1 cellular context compared by ENCODE assay signal in genomic region chr4:4248036-4248884, GRCh38.
TF ChIP-seq lines count a peak whose summit lies in the region.

TSS of gene TMEM128 (minus strand) at chr4:4248223. CDS start at chr4:4248202, 21 bp downstream.

TF ChIP-seq in HepG2, 621 proteins besides CTCF, POLR2A, EP300 and RAD21 (continued from another document and continues in another):
- TF ChIP-seq SRSF1 (optimal IDR thresholded peaks at IDR 0.05; ENCODE audit: low read depth, low read length): peak; percentile 93
- no peak for TF ChIP-seq ZNF296 (CRISPR knock-in tag; conservative IDR thresholded peaks at IDR 0.05)
- TF ChIP-seq MIXL1 (CRISPR knock-in tag; IDR thresholded peaks at IDR 0.05): no peak; the same call in 1 of the 2 replicates
- TF ChIP-seq HIVEP1 (CRISPR knock-in tag; IDR thresholded peaks at IDR 0.05): peak; percentile 42; the same call in 1 of the 2 replicates
- peak; percentile 70; the same call in 1 of the 2 replicates for TF ChIP-seq ZNF451 (CRISPR knock-in tag; IDR thresholded peaks at IDR 0.05)
- no peak for TF ChIP-seq ZNF597 (CRISPR knock-in tag; IDR thresholded peaks at IDR 0.05)
- TF ChIP-seq ZFYVE20 (CRISPR knock-in tag; IDR thresholded peaks at IDR 0.05; ENCODE audit: borderline replicate concordance, low read depth): no peak
- TF ChIP-seq NFKB2 (CRISPR knock-in tag; IDR thresholded peaks at IDR 0.05; ENCODE audit: borderline replicate concordance): peak; percentile 75; the same call in 1 of the 2 replicates
- TF ChIP-seq MED1 (CRISPR knock-in tag; IDR thresholded peaks at IDR 0.05): peak; percentile 81
- 0 out of 2 replicates have a peak, but pooled peaks have one; percentile 23 for TF ChIP-seq GFI1 (CRISPR knock-in tag; IDR thresholded peaks at IDR 0.05; ENCODE audit: borderline replicate concordance)
- no peak for TF ChIP-seq FOXK2 (IDR thresholded peaks at IDR 0.05)
- no peak for TF ChIP-seq SMAD1 (CRISPR knock-in tag; IDR thresholded peaks at IDR 0.05; ENCODE audit: borderline replicate concordance, low read depth)
- 0 out of 2 replicates have a peak, but pooled peaks have one; percentile 24 for TF ChIP-seq ISL2 (CRISPR knock-in tag; IDR thresholded peaks at IDR 0.05)
- 0 out of 2 replicates have a peak, but pooled peaks have one; percentile 20 for TF ChIP-seq RARA (CRISPR knock-in tag; IDR thresholded peaks at IDR 0.05)
- 0 out of 2 replicates have a peak, but pooled peaks have one; percentile 54 for TF ChIP-seq ZNF564 (CRISPR knock-in tag; IDR thresholded peaks at IDR 0.05)
- TF ChIP-seq MAX (IDR thresholded peaks at IDR 0.05): peak; percentile 43; the same call in 1 of the 2 replicates
- no peak for TF ChIP-seq PAXIP1 (CRISPR knock-in tag; conservative IDR thresholded peaks at IDR 0.05)
- TF ChIP-seq U2AF1 (optimal IDR thresholded peaks at IDR 0.05; ENCODE audit: low read depth, low read length): no peak
- no peak; the same call in 1 of the 2 replicates for TF ChIP-seq ZNF556 (CRISPR knock-in tag; IDR thresholded peaks at IDR 0.05; ENCODE audit: borderline replicate concordance)
- TF ChIP-seq NR2F2 (IDR thresholded peaks at IDR 0.05; ENCODE audit: borderline replicate concordance, low read depth): 0 out of 2 replicates have a peak, but pooled peaks have one; percentile 9
- TF ChIP-seq KDM1A (CRISPR knock-in tag; IDR thresholded peaks at IDR 0.05): no peak
- no peak for TF ChIP-seq ZNF280D (CRISPR knock-in tag; IDR thresholded peaks at IDR 0.05)
- TF ChIP-seq ZNF609 (CRISPR knock-in tag; IDR thresholded peaks at IDR 0.05; ENCODE audit: borderline replicate concordance): 0 out of 2 replicates have a peak, but pooled peaks have one; percentile 5
- no peak; the same call in 1 of the 2 replicates for TF ChIP-seq CAMTA2 (CRISPR knock-in tag; IDR thresholded peaks at IDR 0.05; ENCODE audit: borderline replicate concordance)
- TF ChIP-seq DR1 (CRISPR knock-in tag; IDR thresholded peaks at IDR 0.05): peak; percentile 67
- no peak for TF ChIP-seq JARID2 (CRISPR knock-in tag; IDR thresholded peaks at IDR 0.05; ENCODE audit: insufficient replicate concordance)
- no peak for TF ChIP-seq HMGA1 (CRISPR knock-in tag; conservative IDR thresholded peaks at IDR 0.05)
- peak; percentile 5; the same call in 1 of the 2 replicates for TF ChIP-seq SIX1 (CRISPR knock-in tag; IDR thresholded peaks at IDR 0.05; ENCODE audit: borderline replicate concordance)
- TF ChIP-seq ZNF263 (CRISPR knock-in tag; IDR thresholded peaks at IDR 0.05): no peak; the same call in 1 of the 2 replicates
- TF ChIP-seq ZNF530 (CRISPR knock-in tag; IDR thresholded peaks at IDR 0.05; ENCODE audit: low read depth): no peak
- TF ChIP-seq ZNF205 (CRISPR knock-in tag; IDR thresholded peaks at IDR 0.05): peak; percentile 72
- peak; percentile 65; the same call in 1 of the 2 replicates for TF ChIP-seq SRY (CRISPR knock-in tag; IDR thresholded peaks at IDR 0.05)
- TF ChIP-seq ZFP36L1 (CRISPR knock-in tag; IDR thresholded peaks at IDR 0.05): no peak
- TF ChIP-seq ZBTB8A (CRISPR knock-in tag; IDR thresholded peaks at IDR 0.05; ENCODE audit: borderline replicate concordance, low read depth): no peak; the same call in 1 of the 2 replicates
- no peak; the same call in 1 of the 2 replicates for TF ChIP-seq ZNF788 (CRISPR knock-in tag; IDR thresholded peaks at IDR 0.05; ENCODE audit: borderline replicate concordance)
- no peak for TF ChIP-seq PPARG (CRISPR knock-in tag; conservative IDR thresholded peaks at IDR 0.05)
- TF ChIP-seq THAP11 (CRISPR knock-in tag; IDR thresholded peaks at IDR 0.05): peak; percentile 91
- 0 out of 2 replicates have a peak, but pooled peaks have one; percentile 49 for TF ChIP-seq ZNF784 (CRISPR knock-in tag; IDR thresholded peaks at IDR 0.05; ENCODE audit: borderline replicate concordance)
- no peak for TF ChIP-seq SMYD3 (CRISPR knock-in tag; IDR thresholded peaks at IDR 0.05)
- no peak for TF ChIP-seq CERS6 (CRISPR knock-in tag; IDR thresholded peaks at IDR 0.05)
- TF ChIP-seq NCOA1 (CRISPR knock-in tag; IDR thresholded peaks at IDR 0.05): 0 out of 2 replicates have a peak, but pooled peaks have one; percentile 59
- peak; percentile 46; the same call in 1 of the 2 replicates for TF ChIP-seq ZC3H13 (CRISPR knock-in tag; IDR thresholded peaks at IDR 0.05)
- no peak for TF ChIP-seq FOXO4 (CRISPR knock-in tag; conservative IDR thresholded peaks at IDR 0.05)
- no peak for TF ChIP-seq ZNF547 (CRISPR knock-in tag; IDR thresholded peaks at IDR 0.05)
- no peak for TF ChIP-seq CENPT (CRISPR knock-in tag; IDR thresholded peaks at IDR 0.05; ENCODE audit: low read depth)
- TF ChIP-seq ATM (IDR thresholded peaks at IDR 0.05; ENCODE audit: borderline replicate concordance): no peak
- no peak for TF ChIP-seq THAP8 (CRISPR knock-in tag; IDR thresholded peaks at IDR 0.05; ENCODE audit: borderline replicate concordance)
- no peak for TF ChIP-seq TCF7L2 (IDR thresholded peaks at IDR 0.05; ENCODE audit: low read depth, low read length)
- peak; percentile 64 for TF ChIP-seq NFYC (CRISPR knock-in tag; IDR thresholded peaks at IDR 0.05)
- no peak for TF ChIP-seq XRCC5 (optimal IDR thresholded peaks at IDR 0.05; ENCODE audit: low read length)
- no peak for TF ChIP-seq ZNF652 (CRISPR knock-in tag; IDR thresholded peaks at IDR 0.05; ENCODE audit: borderline replicate concordance, low read depth)
- TF ChIP-seq ZNF773 (CRISPR knock-in tag; IDR thresholded peaks at IDR 0.05; ENCODE audit: borderline replicate concordance): no peak
